In the genomic region with DNA sequence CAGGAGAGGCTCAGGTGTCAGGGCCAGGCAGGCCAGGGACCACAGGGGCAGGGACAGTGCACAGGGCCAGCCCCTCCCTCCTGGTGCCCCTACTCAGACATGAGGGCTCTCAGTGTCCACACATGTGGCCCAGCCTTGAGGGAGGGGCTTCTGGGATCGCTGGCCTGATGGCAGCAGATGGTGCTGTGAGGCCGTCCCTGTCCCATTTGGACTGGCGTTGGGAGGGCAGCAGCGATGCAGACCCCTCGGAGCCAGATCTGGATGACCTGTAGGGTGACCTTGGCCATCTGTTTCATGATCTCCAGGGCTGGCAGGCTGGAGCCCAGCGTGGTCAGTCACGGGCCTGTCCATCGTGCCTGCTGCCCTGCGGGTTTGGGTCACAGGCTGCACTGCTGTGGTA, we compare ENCODE assay signal across 1 cellular context.
TF ChIP-seq lines count a peak whose summit lies in the region.

No MANE protein-coding gene starts in this region.

TF ChIP-seq in GM12878, 131 proteins besides CTCF, POLR2A, EP300 and RAD21 (continued from another document):
- no peak for TF ChIP-seq PML (IDR thresholded peaks at IDR 0.05; ENCODE audit: low read length)
- TF ChIP-seq, protein P1, sequence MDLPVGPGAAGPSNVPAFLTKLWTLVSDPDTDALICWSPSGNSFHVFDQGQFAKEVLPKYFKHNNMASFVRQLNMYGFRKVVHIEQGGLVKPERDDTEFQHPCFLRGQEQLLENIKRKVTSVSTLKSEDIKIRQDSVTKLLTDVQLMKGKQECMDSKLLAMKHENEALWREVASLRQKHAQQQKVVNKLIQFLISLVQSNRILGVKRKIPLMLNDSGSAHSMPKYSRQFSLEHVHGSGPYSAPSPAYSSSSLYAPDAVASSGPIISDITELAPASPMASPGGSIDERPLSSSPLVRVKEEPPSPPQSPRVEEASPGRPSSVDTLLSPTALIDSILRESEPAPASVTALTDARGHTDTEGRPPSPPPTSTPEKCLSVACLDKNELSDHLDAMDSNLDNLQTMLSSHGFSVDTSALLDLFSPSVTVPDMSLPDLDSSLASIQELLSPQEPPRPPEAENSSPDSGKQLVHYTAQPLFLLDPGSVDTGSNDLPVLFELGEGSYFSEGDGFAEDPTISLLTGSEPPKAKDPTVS (IDR thresholded peaks at IDR 0.05; ENCODE audit: low read depth, low read length): no peak
- TF ChIP-seq STAT1 (conservative IDR thresholded peaks at IDR 0.05): no peak
- TF ChIP-seq SREBF1 (IDR thresholded peaks at IDR 0.05; ENCODE audit: low read length): no peak
- no peak for TF ChIP-seq NFIC (IDR thresholded peaks at IDR 0.05; ENCODE audit: low read depth, low read length)
- TF ChIP-seq MYB (IDR thresholded peaks at IDR 0.05; ENCODE audit: borderline replicate concordance, low read depth, low read length): no peak
- TF ChIP-seq SUPT20H (IDR thresholded peaks at IDR 0.05; ENCODE audit: borderline replicate concordance, control insufficient read depth, low read depth, low read length): no peak
- no peak for TF ChIP-seq PAX8 (IDR thresholded peaks at IDR 0.05)
- TF ChIP-seq IKZF2 (IDR thresholded peaks at IDR 0.05): no peak
- TF ChIP-seq SMARCA5 (IDR thresholded peaks at IDR 0.05): no peak
- TF ChIP-seq PBX3 (IDR thresholded peaks at IDR 0.05; ENCODE audit: insufficient replicate concordance, low read depth, low read length): no peak
- TF ChIP-seq TAF1 (IDR thresholded peaks at IDR 0.05; ENCODE audit: borderline replicate concordance, low read depth, low read length): no peak
TF ChIP-seq in GM12878: peak in this region for 0.
